Comparison of ENCODE assay signal across 1 cellular context in the genomic region with DNA sequence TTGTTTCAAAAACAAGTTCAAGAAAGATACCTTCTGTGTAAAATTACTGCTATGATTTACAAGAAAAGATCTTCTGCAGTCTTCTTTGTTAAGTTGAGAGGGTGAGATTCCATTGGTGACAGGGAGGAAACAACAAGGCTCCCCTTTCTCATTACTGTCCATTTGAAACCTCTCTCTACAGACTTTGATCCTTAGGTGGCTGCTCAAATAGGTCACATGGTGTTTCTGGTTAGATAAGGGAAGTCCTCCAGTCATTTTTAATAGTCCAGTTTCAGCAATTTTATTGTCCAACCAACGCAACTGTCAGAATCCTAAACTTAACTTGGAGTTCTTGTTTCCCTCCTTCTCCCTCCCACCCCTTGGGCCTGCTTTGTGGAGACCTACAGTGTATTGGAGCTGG.
TF ChIP-seq lines count a peak whose summit lies in the region.

No MANE protein-coding gene starts in this region.

TF ChIP-seq in IMR-90, 13 proteins besides CTCF, POLR2A, EP300 and RAD21:
- TF ChIP-seq BHLHE40 (IDR thresholded peaks at IDR 0.05; ENCODE audit: low read depth, low read length) (no peak), MXI1 (IDR thresholded peaks at IDR 0.05; ENCODE audit: borderline replicate concordance, low read depth, low read length) (no peak), SMC3 (IDR thresholded peaks at IDR 0.05; ENCODE audit: low read depth, low read length) (no peak), MAZ (IDR thresholded peaks at IDR 0.05; ENCODE audit: borderline replicate concordance, low read depth, low read length) (no peak), CEBPB (IDR thresholded peaks at IDR 0.05; ENCODE audit: low read depth, low read length) (no peak), MAFK (IDR thresholded peaks at IDR 0.05; ENCODE audit: low read depth, low read length) (no peak), RCOR1 (IDR thresholded peaks at IDR 0.05; ENCODE audit: insufficient replicate concordance, low read length) (no peak), FOS (IDR thresholded peaks at IDR 0.05; ENCODE audit: low read depth, low read length) (no peak), RFX5 (IDR thresholded peaks at IDR 0.05; ENCODE audit: low read depth, low read length) (no peak), NFE2L2 (IDR thresholded peaks at IDR 0.05; ENCODE audit: low read depth, low read length) (no peak), CHD1 (IDR thresholded peaks at IDR 0.05; ENCODE audit: low read depth, low read length) (no peak)
- TF ChIP-seq, protein P1, sequence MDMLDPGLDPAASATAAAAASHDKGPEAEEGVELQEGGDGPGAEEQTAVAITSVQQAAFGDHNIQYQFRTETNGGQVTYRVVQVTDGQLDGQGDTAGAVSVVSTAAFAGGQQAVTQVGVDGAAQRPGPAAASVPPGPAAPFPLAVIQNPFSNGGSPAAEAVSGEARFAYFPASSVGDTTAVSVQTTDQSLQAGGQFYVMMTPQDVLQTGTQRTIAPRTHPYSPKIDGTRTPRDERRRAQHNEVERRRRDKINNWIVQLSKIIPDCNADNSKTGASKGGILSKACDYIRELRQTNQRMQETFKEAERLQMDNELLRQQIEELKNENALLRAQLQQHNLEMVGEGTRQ (IDR thresholded peaks at IDR 0.05; ENCODE audit: low read depth, low read length): no peak
- TF ChIP-seq, protein P2, sequence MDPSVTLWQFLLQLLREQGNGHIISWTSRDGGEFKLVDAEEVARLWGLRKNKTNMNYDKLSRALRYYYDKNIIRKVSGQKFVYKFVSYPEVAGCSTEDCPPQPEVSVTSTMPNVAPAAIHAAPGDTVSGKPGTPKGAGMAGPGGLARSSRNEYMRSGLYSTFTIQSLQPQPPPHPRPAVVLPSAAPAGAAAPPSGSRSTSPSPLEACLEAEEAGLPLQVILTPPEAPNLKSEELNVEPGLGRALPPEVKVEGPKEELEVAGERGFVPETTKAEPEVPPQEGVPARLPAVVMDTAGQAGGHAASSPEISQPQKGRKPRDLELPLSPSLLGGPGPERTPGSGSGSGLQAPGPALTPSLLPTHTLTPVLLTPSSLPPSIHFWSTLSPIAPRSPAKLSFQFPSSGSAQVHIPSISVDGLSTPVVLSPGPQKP (IDR thresholded peaks at IDR 0.05; ENCODE audit: borderline replicate concordance, low read depth, low read length): no peak
